ENCODE assay signal across 8 cellular contexts in the genomic region with DNA sequence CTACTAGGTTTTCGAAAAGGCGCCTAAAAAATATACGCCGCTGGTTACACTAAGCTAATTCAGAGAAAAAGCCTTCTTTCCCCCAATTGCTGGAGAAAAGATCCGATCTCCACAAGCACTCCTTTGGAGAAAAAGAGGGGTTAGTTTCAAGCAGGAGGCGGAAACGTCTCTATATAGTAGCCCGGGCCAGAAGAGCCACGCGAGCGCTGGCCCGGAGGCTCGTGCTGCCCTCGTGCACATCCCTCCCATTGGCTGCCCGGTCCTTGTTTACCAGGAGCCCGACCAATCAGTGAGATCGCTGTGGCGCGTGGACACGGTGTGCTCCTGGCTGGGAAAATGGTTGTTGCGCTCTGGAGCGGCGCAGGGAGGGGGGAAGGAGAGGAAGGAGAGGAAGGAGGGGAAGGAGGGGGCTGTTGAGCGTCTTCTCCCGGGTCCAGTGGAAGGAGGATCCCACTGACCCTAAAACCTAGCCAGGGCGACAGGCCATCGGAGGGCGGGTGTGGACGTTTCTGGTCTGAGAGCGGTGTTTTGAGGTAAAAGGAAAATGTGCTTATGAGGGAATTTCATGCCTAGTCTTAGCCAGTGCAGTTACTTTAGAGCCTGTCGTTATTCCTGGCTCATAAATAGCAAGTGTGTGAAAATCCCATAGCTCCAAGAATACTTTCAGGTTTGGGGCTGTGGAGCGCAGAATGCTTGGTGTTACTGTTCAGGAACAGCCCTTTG. TPM values are rescaled to one million over a fixed set of nuclear protein-coding genes. Genes with fewer than 3 reads are reported as not detected.
A peak's percentile ranks its signal among the peaks of the same experiment; 100 is the strongest.
DNase-seq lines count a peak whose midpoint lies in the region; ATAC-seq, FAIRE-seq and TF ChIP-seq lines count a peak whose summit lies in the region.

A gene with protein sequence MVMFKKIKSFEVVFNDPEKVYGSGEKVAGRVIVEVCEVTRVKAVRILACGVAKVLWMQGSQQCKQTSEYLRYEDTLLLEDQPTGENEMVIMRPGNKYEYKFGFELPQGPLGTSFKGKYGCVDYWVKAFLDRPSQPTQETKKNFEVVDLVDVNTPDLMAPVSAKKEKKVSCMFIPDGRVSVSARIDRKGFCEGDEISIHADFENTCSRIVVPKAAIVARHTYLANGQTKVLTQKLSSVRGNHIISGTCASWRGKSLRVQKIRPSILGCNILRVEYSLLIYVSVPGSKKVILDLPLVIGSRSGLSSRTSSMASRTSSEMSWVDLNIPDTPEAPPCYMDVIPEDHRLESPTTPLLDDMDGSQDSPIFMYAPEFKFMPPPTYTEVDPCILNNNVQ (minus strand): TSS at position 147 of the 723 bp plus-strand sequence. CDS start 313 bp downstream, outside the sequence.

- H3K27ac ChIP-seq in adipose tissue (ENCODE audit: low read depth, low read length) (peak within 1 kb of the TSS; percentile 92), cardiac muscle cell (peak within 1 kb of the TSS; percentile 92), pancreas (peak within 1 kb of the TSS; percentile 57 to 96 (median 89)), thyroid gland (peak within 1 kb of the TSS; percentile 94 to 96 (median 95))

- TF ChIP-seq POLR2A in GM12892 (IDR thresholded peaks at IDR 0.05; ENCODE audit: low read depth, low read length): peak; percentile 99
- peak; percentile 90 to 99 for TF ChIP-seq POLR2A in thyroid gland (IDR thresholded peaks at IDR 0.05)

- TF ChIP-seq CTCF in cardiac muscle cell (IDR thresholded peaks at IDR 0.05; ENCODE audit: low read depth, low read length): no peak
- no peak for TF ChIP-seq CTCF in pancreas (IDR thresholded peaks at IDR 0.05)
- TF ChIP-seq CTCF in thyroid gland (IDR thresholded peaks at IDR 0.05): no peak

- DNase-seq in GM12892 (ENCODE audit: insufficient read length): peak; percentile 92
- DNase-seq in NCI-H146 treated with DMSO at 0.1 percent for 48 hours (lab: John Stamatoyannopoulos, UW; ENCODE audit: unreplicated experiment): peak; percentile 96
- peak; percentile 84 to 95 (median 88) for DNase-seq in T-helper 1 cell
- peak; percentile 99 for DNase-seq in cardiac muscle cell (ENCODE audit: low read depth in 1 of 2, low spot score in 1 of 2)
- DNase-seq in pancreas: peak; percentile 91 to 99 (median 98)
- peak; percentile 99 for DNase-seq in thyroid gland

- H3K27me3 ChIP-seq in cardiac muscle cell: no peaks in the 10 kb centered on the region
- H3K27me3 ChIP-seq in pancreas: no peaks in the 10 kb centered on the region
- H3K27me3 ChIP-seq in thyroid gland: no peaks in the 10 kb centered on the region

- WGBS in adipose tissue, 3 donors: 0 to 1% (median 1%) methylated on average over 32 of the region's 32 CpGs
- 0 to 1% methylated on average over 32 of the region's 32 CpGs for WGBS in pancreas, 2 donors
- 0 to 1% methylated on average over 27 to 32 of the region's 32 CpGs for WGBS in thyroid gland, 2 donors

- H3K9me3 ChIP-seq in cardiac muscle cell (ENCODE audit: low read depth) (no peaks in the 10 kb centered on the region), pancreas (no peaks in the 10 kb centered on the region), thyroid gland (no peaks in the 10 kb centered on the region)

- peak; percentile 95 for FAIRE-seq in GM12892 (lab: Jason Lieb, UNC)
- FAIRE-seq in pancreas (lab: Jason Lieb, UNC): peak; percentile 61

- peak; percentile 94 for ATAC-seq in HG02852 (IDR thresholded peaks at IDR 0.05; ENCODE audit: unreplicated experiment)
- peak; percentile 75 to 93 (median 88) for ATAC-seq in pancreas

- peaks cover 36% of the 10 kb centered on the region for H3K4me1 ChIP-seq in cardiac muscle cell (ENCODE audit: low read depth)
- H3K4me1 ChIP-seq in pancreas: peaks cover 16 to 45% (median 19%) of the 10 kb centered on the region in 3 donors
- peaks cover 30 to 40% of the 10 kb centered on the region in 2 donors for H3K4me1 ChIP-seq in thyroid gland

- intact Hi-C loops in pancreas (cut with DNase I) (no loop called here), thyroid gland (cut with DNase I) (no loop called here)

- H3K36me3 ChIP-seq in cardiac muscle cell (peaks cover 30% of the 10 kb centered on the region), pancreas (peaks cover 0 to 45% (median 20%) of the 10 kb centered on the region in 3 donors), thyroid gland (peaks cover 40 to 44% of the 10 kb centered on the region in 2 donors)

- peak within 1 kb of the TSS; percentile 98 for H3K4me3 ChIP-seq in cardiac muscle cell
- peak within 1 kb of the TSS; percentile 57 to 93 (median 65) for H3K4me3 ChIP-seq in pancreas
- peak within 1 kb of the TSS; percentile 31 to 97 (median 82) for H3K4me3 ChIP-seq in thyroid gland (replicated peaks in 1 of 3)

RNA-seq across cellular contexts. Expression of the gene that starts here (rescaled TPM):
- polyA plus RNA-seq in GM12892 (2012; ENCODE audit: missing spikeins): 104 TPM
- polyA plus RNA-seq in adipose tissue (1,000 to 10,000 TPM in 1 of 3 donors, 100 to 1,000 TPM in 2; 378 to 1,060 (median 834) TPM), cardiac muscle cell (172 and 303 TPM in 2 replicates), pancreas (100 to 1,000 TPM; 105 to 224 TPM)
- total RNA-seq in cardiac muscle cell (190 and 260 TPM in 2 replicates), pancreas (100 to 1,000 TPM; 167 to 491 (median 295) TPM), thyroid gland (1,000 to 10,000 TPM in 2 of 4 donors, 100 to 1,000 TPM in 2; 739 to 2,947 (median 1,128) TPM)

Comparison
In these comparisons a context has a peak if more than half of its experiments do, and no peak if none do; other contexts are left out.
1. Peak in every context shown above with its lines: DNase-seq, ATAC-seq, H3K4me3 ChIP-seq and H3K27ac ChIP-seq.